Comparison of ENCODE assay signal across 8 cellular contexts in genomic region chr13:51804295-51805172, GRCh38. TPM values are rescaled to one million over a fixed set of nuclear protein-coding genes. Genes with fewer than 3 reads are reported as not detected.
DNase-seq lines count a peak whose midpoint lies in the region; TF ChIP-seq lines count a peak whose summit lies in the region.

No MANE protein-coding gene starts in this region.

- H3K9ac ChIP-seq in trophoblast cell (ENCODE audit: low read length) = peak overlapping the region; percentile 38

- H3K27me3 ChIP-seq in HL-60 (ENCODE audit: insufficient read depth, poor library complexity, severe bottlenecking) (no peaks in the 10 kb centered on the region), trophoblast cell (ENCODE audit: insufficient read depth, low read length) (no peaks in the 10 kb centered on the region)

- DNase-seq in Ammon's horn (ENCODE audit: low spot score) (peak; percentile 56), HL-60 (ENCODE audit: low read depth in 1 of 2, low spot score in 1 of 2) (no peak), fibroblast of villous mesenchyme (ENCODE audit: low read depth) (no peak), trophoblast cell (no peak), OCI-M1 (lab: John Stamatoyannopoulos, UW) (no peak), COLO829 (ENCODE audit: low spot score) (no peak), NCI-H774 (lab: John Stamatoyannopoulos, UW) (no peak)
- peak; percentile 69 for DNase-seq in activated T-cell treated with anti-CD3 and anti-CD28 coated beads, Interleukin-2, amount 50 U/mL, for 24 hours

- H2AFZ ChIP-seq in trophoblast cell (ENCODE audit: insufficient read depth, low read length, poor library complexity) = peak overlapping the region; percentile 43

- H3K4me3 ChIP-seq in HL-60 (replicated peaks; ENCODE audit: insufficient read depth, low read length) (peak overlapping the region; percentile 59), fibroblast of villous mesenchyme (ENCODE audit: low read depth, low read length) (peak overlapping the region; percentile 74), trophoblast cell (ENCODE audit: low read depth, low read length) (peak overlapping the region; percentile 95)

- no peak overlapping the region for H2BK120ac ChIP-seq in trophoblast cell (ENCODE audit: insufficient read depth, low read length, poor library complexity)

- peaks cover 64% of the 10 kb centered on the region for H3K4me1 Mint-ChIP-seq in activated T-cell treated with anti-CD3 and anti-CD28 coated beads, Interleukin-2, amount 50 U/mL, for 24 hours (ENCODE audit: low read depth)

- H3K18ac ChIP-seq in trophoblast cell (ENCODE audit: low read length) = peak overlapping the region; percentile 71

- no CpG with 5 or more reads among the region's 31 CpGs for WGBS in trophoblast cell (ENCODE audit: extremely low coverage, insufficient coverage, insufficient read length)

- H3K79me2 ChIP-seq in trophoblast cell (ENCODE audit: control insufficient read depth, insufficient read depth, low read length, poor library complexity) = peaks cover 8% of the 10 kb centered on the region

- H3K4me1 ChIP-seq in trophoblast cell (ENCODE audit: control insufficient read depth in 1 of 2, insufficient read depth in 2 of 2, low read length in 2 of 2) = peaks cover 13 to 14% of the 10 kb centered on the region in 2 experiments

- no peaks in the 10 kb centered on the region for H3K27me3 Mint-ChIP-seq in activated T-cell treated with anti-CD3 and anti-CD28 coated beads, Interleukin-2, amount 50 U/mL, for 24 hours

- no peaks in the 10 kb centered on the region for H3K36me3 ChIP-seq in trophoblast cell (ENCODE audit: control insufficient read depth in 1 of 2, insufficient read depth in 2 of 2, low read length in 2 of 2)

- H3K4me3 Mint-ChIP-seq in activated T-cell treated with anti-CD3 and anti-CD28 coated beads, Interleukin-2, amount 50 U/mL, for 24 hours = peak overlapping the region; percentile 85

- H3K27ac ChIP-seq in HL-60 (replicated peaks) (peak overlapping the region; percentile 61), trophoblast cell (ENCODE audit: low read depth, low read length) (peak overlapping the region; percentile 96)

- H3K9me3 ChIP-seq in trophoblast cell (ENCODE audit: insufficient read depth, low read depth, low read length) = no peaks in the 10 kb centered on the region

- H3K4me2 ChIP-seq in trophoblast cell (ENCODE audit: low read length) = peak overlapping the region; percentile 77

- H3K4ac ChIP-seq in trophoblast cell (ENCODE audit: low read depth, low read length) = no peak overlapping the region

- peaks cover 21% of the 10 kb centered on the region for H3K36me3 Mint-ChIP-seq in activated T-cell treated with anti-CD3 and anti-CD28 coated beads, Interleukin-2, amount 50 U/mL, for 24 hours (ENCODE audit: low read depth)

- H3K23ac ChIP-seq in trophoblast cell (ENCODE audit: low read length) = no peak overlapping the region

- peaks cover 13% of the 10 kb centered on the region for H3K79me1 ChIP-seq in trophoblast cell (ENCODE audit: low read length)

- H2AK5ac ChIP-seq in trophoblast cell (ENCODE audit: low read length) = no peak overlapping the region

- TF ChIP-seq CTCF in HL-60 (IDR thresholded peaks at IDR 0.05; ENCODE audit: insufficient read depth, low read length) (no peak), fibroblast of villous mesenchyme (IDR thresholded peaks at IDR 0.05; ENCODE audit: insufficient read depth, low read depth, low read length) (no peak)

- peak overlapping the region; percentile 33 for H2BK5ac ChIP-seq in trophoblast cell (ENCODE audit: low read depth, low read length, poor library complexity)

- H4K91ac ChIP-seq in trophoblast cell (ENCODE audit: low read depth, low read length) = peak overlapping the region; percentile 100

- peak overlapping the region; percentile 100 for H4K8ac ChIP-seq in trophoblast cell (ENCODE audit: low read depth, low read length)

- H3K27ac Mint-ChIP-seq in activated T-cell treated with anti-CD3 and anti-CD28 coated beads, Interleukin-2, amount 50 U/mL, for 24 hours = peak overlapping the region; percentile 96

- no peaks in the 10 kb centered on the region for H3K9me3 Mint-ChIP-seq in activated T-cell treated with anti-CD3 and anti-CD28 coated beads, Interleukin-2, amount 50 U/mL, for 24 hours

- no peak overlapping the region for H2BK12ac ChIP-seq in trophoblast cell (ENCODE audit: low read length)

- H3K14ac ChIP-seq in trophoblast cell (ENCODE audit: low read length) = peak overlapping the region; percentile 77

- H4K12ac ChIP-seq in trophoblast cell (ENCODE audit: low read depth, low read length) = peak overlapping the region; percentile 73

RNA-seq across cellular contexts. Expression of gene DHRS12, which starts 0.6 kb away (rescaled TPM):
- 4.3 and 4.5 TPM in 2 replicates for total RNA-seq in fibroblast of villous mesenchyme
- polyA plus RNA-seq in trophoblast cell (2013) = 8.5 and 8.7 TPM in 2 replicates

RNA-seq across cellular contexts. Expression of gene TMEM272, which starts 40.4 kb away (rescaled TPM):
- not detected in 2 replicates for total RNA-seq in fibroblast of villous mesenchyme
- polyA plus RNA-seq in trophoblast cell (2013) = 0.01 and 0.03 TPM in 2 replicates

RNA-seq across cellular contexts. Expression of gene CCDC70, which starts 57.2 kb away (rescaled TPM):
- not detected in 2 replicates for total RNA-seq in fibroblast of villous mesenchyme
- 0.04 TPM in 1 of 2 replicates, not detected in the other for polyA plus RNA-seq in trophoblast cell (2013)

Comparison
In these comparisons a context has a peak if more than half of its experiments do, and no peak if none do; other contexts are left out.
1. DNase-seq: peak in Ammon's horn (single experiment) and activated T-cell treated with anti-CD3 and anti-CD28 coated beads, Interleukin-2, amount 50 U/mL, for 24 hours (single experiment); none in HL-60 (0 of 2), fibroblast of villous mesenchyme (single experiment), trophoblast cell (0 of 2), OCI-M1 (single experiment), COLO829 (single experiment) and NCI-H774 (single experiment).
2. Peak in every context shown above with its lines, with median percentiles within 50 percentile points of each other: H3K4me3 ChIP-seq.